ENCODE assay signal across 8 cellular contexts in the genomic region with DNA sequence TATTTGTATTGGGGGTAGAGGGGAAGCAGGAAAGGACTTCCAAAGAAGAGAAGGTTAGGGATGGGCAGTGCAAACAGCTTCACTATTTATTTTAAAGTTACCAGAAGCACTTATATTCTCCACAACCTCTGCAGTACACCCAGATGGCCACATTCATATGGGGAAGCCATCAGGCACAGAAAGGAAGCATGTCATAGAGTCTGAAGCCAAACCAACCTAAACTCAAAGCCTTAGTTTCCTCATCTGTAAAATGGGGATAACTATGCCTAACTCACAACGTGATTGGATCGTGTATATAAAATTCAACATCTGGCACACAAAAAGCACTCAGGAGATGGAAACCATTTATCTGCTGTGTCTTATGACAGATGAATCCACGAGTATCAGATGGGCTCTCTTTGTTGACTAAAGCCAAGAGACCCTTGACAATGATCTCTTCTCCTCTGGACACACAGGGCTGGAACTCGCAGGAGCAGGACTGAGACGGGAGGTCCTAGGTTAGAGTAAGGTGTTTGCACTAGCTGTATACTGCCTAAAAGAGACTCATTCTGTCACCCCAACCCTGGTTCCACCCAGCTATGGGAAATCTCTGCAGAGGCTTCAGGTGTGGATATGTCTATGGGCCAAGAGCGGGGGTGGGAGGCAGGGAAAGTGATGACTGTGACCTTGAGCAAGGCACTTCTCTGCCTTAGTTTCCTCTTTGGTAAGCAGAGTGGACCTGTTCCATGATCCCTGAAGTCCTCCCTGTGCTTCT. TPM values are rescaled to one million over a fixed set of nuclear protein-coding genes. Genes with fewer than 3 reads are reported as not detected.
DNase-seq lines count a peak whose midpoint lies in the region; ATAC-seq, FAIRE-seq and TF ChIP-seq lines count a peak whose summit lies in the region.

No MANE protein-coding gene starts in this region.

- H3K27me3 ChIP-seq in esophagus squamous epithelium, result peaks cover 0 to 46% (median 0%) of the 10 kb centered on the region in 4 donors

- no peak for TF ChIP-seq RAD21 in A549 (conservative IDR thresholded peaks at IDR 0.05 in 1 of 2, IDR thresholded peaks at IDR 0.05 in 1 of 2)

- no peaks in the 10 kb centered on the region for H3K36me3 ChIP-seq in esophagus squamous epithelium

- intact Hi-C loops in esophagus squamous epithelium (cut with DNase I), result no loop called here

- H3K27ac ChIP-seq in A549 (no peak overlapping the region), esophagus squamous epithelium (no peak overlapping the region), substantia nigra (ENCODE audit: low read depth, low read length, poor library complexity, severe bottlenecking) (no peak overlapping the region), RWPE1 (no peak overlapping the region)

- CTCF ChIA-PET in A549 (lab: Yijun Ruan, JAX) (interaction anchor here (0.6 to 4.6 kb wide), 6 partner anchors 13 to 195 kb away, joined by 3 to 27 read pairs (median 6); no protein-coding TSS in a partner anchor), RWPE1 (lab: Yijun Ruan, JAX) (interaction anchor here (0.7 kb wide), 1 partner anchor 1308 kb away, joined by 4 read pairs; no protein-coding TSS in a partner anchor)

- TF ChIP-seq CTCF in A549 (IDR thresholded peaks at IDR 0.05) (no peak), fibroblast of the aortic adventitia (IDR thresholded peaks at IDR 0.05; ENCODE audit: insufficient read depth, low read length) (peak; percentile 27), esophagus squamous epithelium (IDR thresholded peaks at IDR 0.05) (no peak), RWPE1 (conservative IDR thresholded peaks at IDR 0.05; ENCODE audit: low read depth) (no peak)

- TF ChIP-seq EP300 in A549 (IDR thresholded peaks at IDR 0.05), result no peak

- peak overlapping the region; percentile 100 for H3K4me2 ChIP-seq in A549

- peak overlapping the region; percentile 86; the same call in 1 of the 3 replicates for H3K4me3 ChIP-seq in A549
- peak overlapping the region; percentile 79 for H3K4me3 ChIP-seq in fibroblast of the aortic adventitia (ENCODE audit: low read depth, low read length)
- peak overlapping the region in 1 of 4 donors; percentile 59 for H3K4me3 ChIP-seq in esophagus squamous epithelium

- WGBS in A549 (ENCODE audit: missing lambda C conversion rate), result 92% methylated on average over 6 of the region's 6 CpGs
- WGBS in esophagus squamous epithelium, 2 donors, result 86 to 89% methylated on average over 5 to 6 of the region's 6 CpGs

- POLR2A ChIA-PET in A549 (lab: Yijun Ruan, JAX), result interaction anchor here (0.5 kb wide), 1 partner anchor 182 kb away, joined by 3 read pairs; no protein-coding TSS in a partner anchor
- POLR2A ChIA-PET in RWPE1 (lab: Yijun Ruan, JAX; ENCODE audit: low non-redundant PET), result no interaction called here

- TF ChIP-seq POLR2A in A549 (IDR thresholded peaks at IDR 0.05; ENCODE audit: low read length) (no peak), esophagus squamous epithelium (IDR thresholded peaks at IDR 0.05) (no peak)

- H3K9me3 ChIP-seq in A549 (no peaks in the 10 kb centered on the region), esophagus squamous epithelium (no peaks in the 10 kb centered on the region)

- DNase-seq in A549 (ENCODE audit: low read depth in 1 of 2, low spot score in 1 of 2), result peak; percentile 43 to 49
- peak; percentile 55 for DNase-seq in NCI-H69 (lab: John Stamatoyannopoulos, UW)
- DNase-seq in fibroblast of the aortic adventitia (ENCODE audit: low read depth), result peak; percentile 17
- no peak for DNase-seq in esophagus squamous epithelium (lab: John Stamatoyannopoulos, UW)
- DNase-seq in effector CD4-positive, alpha-beta T cell, result no peak
- no peak for DNase-seq in substantia nigra (lab: John Stamatoyannopoulos, UW)
- DNase-seq in RWPE1 (ENCODE audit: low spot score), result no peak

- H3K4me1 ChIP-seq in A549 (peaks cover 23% of the 10 kb centered on the region), esophagus squamous epithelium (peaks cover 6 to 24% (median 7%) of the 10 kb centered on the region in 3 donors)

- FAIRE-seq in A549 (lab: Jason Lieb, UNC), result no peak

- peak in 1 of 2 experiments; percentile 75; a peak in 3 of 6 replicates for ATAC-seq in A549
- ATAC-seq in GM18519 (IDR thresholded peaks at IDR 0.05; ENCODE audit: low FRiP score, unreplicated experiment), result peak; percentile 54

TF ChIP-seq in A549, 52 proteins besides CTCF, POLR2A, EP300 and RAD21:
- peak; percentile 82 for TF ChIP-seq KDM1A (IDR thresholded peaks at IDR 0.05; ENCODE audit: low read depth)
- no peak for TF ChIP-seq PHF8 (IDR thresholded peaks at IDR 0.05; ENCODE audit: borderline replicate concordance, low read depth)
TF ChIP-seq in A549: peak in this region for 1.

RNA-seq across cellular contexts. Expression of a gene that starts 1.8 kb away (rescaled TPM):
- 4.1 and 9.2 TPM in 2 replicates for polyA plus RNA-seq in A549 (2011; rRNA removed)
- polyA plus RNA-seq in A549 (2012; cell fraction: cytosol; rRNA removed), result 2.0 and 2.9 TPM in 2 replicates
- 3.7 and 5.2 TPM in 2 replicates for polyA plus RNA-seq in A549 (2012; cell fraction: nucleus; rRNA removed)
- 4.4 to 4.7 TPM (median 4.7 TPM) in 3 replicates for polyA plus RNA-seq in A549 (2017; fragmentation: RNase III; extraction: RNeasy Plus Mini Kit Qiagen cat#74134 plus additional on column Dnase treatment)
- 13.1 and 13.3 TPM in 2 replicates for polyA minus RNA-seq in A549 (2011; rRNA and poly(A)+ RNA removed)
- 0.57 and 3.7 TPM in 2 replicates for total RNA-seq in fibroblast of the aortic adventitia (ENCODE audit: low replicate concordance)
- total RNA-seq in esophagus squamous epithelium, result 1 to 10 TPM in 1 of 4 donors, under 1 TPM in 3; 0.11 to 2.1 (median 0.28) TPM

RNA-seq across cellular contexts. Expression of a gene that starts 56.4 kb away (rescaled TPM):
- 15.6 and 23.4 TPM in 2 replicates for polyA plus RNA-seq in A549 (2011; rRNA removed)
- 10.6 and 17.1 TPM in 2 replicates for polyA plus RNA-seq in A549 (2012; cell fraction: cytosol; rRNA removed)
- polyA plus RNA-seq in A549 (2012; cell fraction: nucleus; rRNA removed), result 10.0 and 12.1 TPM in 2 replicates
- polyA plus RNA-seq in A549 (2017; fragmentation: RNase III; extraction: RNeasy Plus Mini Kit Qiagen cat#74134 plus additional on column Dnase treatment), result 8.7 to 9.7 TPM (median 8.8 TPM) in 3 replicates
- 15.0 and 16.0 TPM in 2 replicates for polyA minus RNA-seq in A549 (2011; rRNA and poly(A)+ RNA removed)
- total RNA-seq in fibroblast of the aortic adventitia (ENCODE audit: low replicate concordance), result 11.9 and 36.6 TPM in 2 replicates
- total RNA-seq in esophagus squamous epithelium, result 10 to 100 TPM; 12.5 to 24.0 (median 14.9) TPM

Comparison
In these comparisons a context has a peak if more than half of its experiments do, and no peak if none do; other contexts are left out.
1. DNase-seq: peak in A549 (2 of 2), NCI-H69 (single experiment) and fibroblast of the aortic adventitia (single experiment); none in esophagus squamous epithelium (single experiment), effector CD4-positive, alpha-beta T cell (single experiment), substantia nigra (0 of 49) and RWPE1 (single experiment).